In genomic region chr1:51990478-51990965, GRCh38 we compare ENCODE assay signal across 8 cellular contexts. TPM values are rescaled to one million over a fixed set of nuclear protein-coding genes. Genes with fewer than 3 reads are reported as not detected.
DNase-seq lines count a peak whose midpoint lies in the region; ATAC-seq and TF ChIP-seq lines count a peak whose summit lies in the region.

A gene with protein sequence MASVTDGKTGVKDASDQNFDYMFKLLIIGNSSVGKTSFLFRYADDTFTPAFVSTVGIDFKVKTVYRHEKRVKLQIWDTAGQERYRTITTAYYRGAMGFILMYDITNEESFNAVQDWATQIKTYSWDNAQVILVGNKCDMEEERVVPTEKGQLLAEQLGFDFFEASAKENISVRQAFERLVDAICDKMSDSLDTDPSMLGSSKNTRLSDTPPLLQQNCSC (minus strand): TSS chr1:51990700. CDS start chr1:51977117, 13,583 bp downstream.

- H3K4me1 ChIP-seq in lower lobe of right lung: no peaks in the 10 kb centered on the region

- H3K27ac ChIP-seq in lower lobe of right lung: no peak within 1 kb of the TSS

- peaks cover 64% of the 10 kb centered on the region for H3K27me3 Mint-ChIP-seq in dendritic cell treated with granulocyte-macrophage colony-stimulating factor and Interleukin-4, amounts not matched to agents 40 ng/mL and 50 ng/mL, for 4 days

- peak within 1 kb of the TSS; percentile 65 for H3K4me3 Mint-ChIP-seq in dendritic cell treated with granulocyte-macrophage colony-stimulating factor and Interleukin-4, amounts not matched to agents 40 ng/mL and 50 ng/mL, for 4 days

- intact Hi-C loops in dendritic cell treated with granulocyte-macrophage colony-stimulating factor and Interleukin-4, amounts not matched to agents 40 ng/mL and 50 ng/mL, for 4 days (cut with micrococcal nuclease): no loop called here
- intact Hi-C loops in lower lobe of right lung (cut with DNase I): no loop called here

- no peaks in the 10 kb centered on the region for H3K36me3 ChIP-seq in lower lobe of right lung

- H3K36me3 Mint-ChIP-seq in dendritic cell treated with granulocyte-macrophage colony-stimulating factor and Interleukin-4, amounts not matched to agents 40 ng/mL and 50 ng/mL, for 4 days (ENCODE audit: low read depth): no peaks in the 10 kb centered on the region

- H3K9me3 ChIP-seq in lower lobe of right lung: no peaks in the 10 kb centered on the region

- TF ChIP-seq CTCF in lower lobe of right lung (IDR thresholded peaks at IDR 0.05): no peak

- peak; percentile 95 for DNase-seq in GM03348 (ENCODE audit: low spot score)
- DNase-seq in NCI-H2107 treated with DMSO at 0.1 percent for 48 hours (lab: John Stamatoyannopoulos, UW; ENCODE audit: unreplicated experiment): peak; percentile 69
- peak; percentile 77 to 91 for DNase-seq in activated CD4-positive, alpha-beta T cell treated with anti-CD3 and anti-CD28 coated beads for 4 hours
- DNase-seq in lower lobe of right lung: peak; percentile 68
- DNase-seq in stimulated activated CD8-positive, alpha-beta memory T cell treated with anti-CD3 and anti-CD28 coated beads, Interleukin-12 subunit alpha, Interleukin-12 subunit beta, amount 100 ng/mL, for 4 hours (ENCODE audit: low read depth): peak; percentile 76
- DNase-seq in NK-92 treated with Interleukin-12 subunit alpha and Interleukin-12 subunit beta, amount 100 ng/mL, for 24 hours (lab: John Stamatoyannopoulos, UW): no peak

- ATAC-seq in HG02678 (IDR thresholded peaks at IDR 0.05; ENCODE audit: unreplicated experiment) (peak; percentile 72), lower lobe of right lung (peak; percentile 89 to 91)

- H3K27me3 ChIP-seq in lower lobe of right lung (ENCODE audit: low read depth): peaks cover 60% of the 10 kb centered on the region

- no peaks in the 10 kb centered on the region for H3K9me3 Mint-ChIP-seq in dendritic cell treated with granulocyte-macrophage colony-stimulating factor and Interleukin-4, amounts not matched to agents 40 ng/mL and 50 ng/mL, for 4 days

- H3K4me1 Mint-ChIP-seq in dendritic cell treated with granulocyte-macrophage colony-stimulating factor and Interleukin-4, amounts not matched to agents 40 ng/mL and 50 ng/mL, for 4 days (ENCODE audit: low read depth): no peaks in the 10 kb centered on the region

- peak within 1 kb of the TSS; percentile 49 for H3K4me3 ChIP-seq in lower lobe of right lung

- no peak within 1 kb of the TSS for H3K27ac Mint-ChIP-seq in dendritic cell treated with granulocyte-macrophage colony-stimulating factor and Interleukin-4, amounts not matched to agents 40 ng/mL and 50 ng/mL, for 4 days

RNA-seq across cellular contexts. Expression of the gene that starts here (rescaled TPM):
- 0.06 TPM for total RNA-seq in lower lobe of right lung

Comparison
In these comparisons a context has a peak if more than half of its experiments do, and no peak if none do; other contexts are left out.
1. Peak in DNase-seq, ATAC-seq and H3K4me3 ChIP-seq in lower lobe of right lung; RNA of the gene not detected or under 1 TPM.